ENCODE assay signal across 30 cellular contexts in the genomic region with DNA sequence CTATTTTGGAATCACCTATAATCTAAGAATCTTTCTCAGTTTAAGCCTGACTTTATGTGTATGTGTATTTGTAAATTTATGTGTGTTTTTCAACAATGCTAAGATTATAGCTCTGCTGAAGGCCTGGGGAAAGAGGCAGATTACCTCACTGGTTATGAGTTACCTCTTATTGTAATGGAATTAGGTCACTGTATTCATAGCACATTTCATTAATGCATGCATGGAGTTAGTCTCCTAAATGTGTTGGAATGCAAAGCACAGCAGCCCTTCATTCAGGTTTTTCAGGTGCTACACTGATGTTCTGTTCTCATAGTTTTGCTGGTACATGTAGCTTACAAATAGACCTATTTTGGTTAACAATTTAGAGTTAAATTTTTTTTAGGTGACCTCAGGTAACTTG. TPM values are rescaled to one million over a fixed set of nuclear protein-coding genes. Genes with fewer than 3 reads are reported as not detected.
DNase-seq lines count a peak whose midpoint lies in the region; ATAC-seq and TF ChIP-seq lines count a peak whose summit lies in the region.
"Had no signal": no experiment of that assay in that cellular context is flagged by ENCODE, and none has a peak within 500 bp of the region (broad histone marks: within the 10 kb centered on the region; RNA-seq: fewer than 3 reads in every experiment).

No MANE protein-coding gene starts in this region.

- H3K27me3 Mint-ChIP-seq in endothelial cell (ENCODE audit: unreplicated experiment), result peaks cover 4% of the 10 kb centered on the region
- H3K27me3 Mint-ChIP-seq: activated naive CD4-positive, alpha-beta T cell treated with anti-CD3 and anti-CD28 coated beads, Interleukin-2, amount 10 ng/mL, durations not matched to agents 7 days and 5 days had no signal

- H3K4me1 Mint-ChIP-seq in endothelial cell (ENCODE audit: unreplicated experiment), result peaks cover 10% of the 10 kb centered on the region

- H3K9me2 ChIP-seq in GM23248 (ENCODE audit: insufficient read depth), result no peaks in the 10 kb centered on the region

- H2AFZ ChIP-seq in GM23248, result no peak overlapping the region

- H3K4me3 ChIP-seq in GM23248 (no peak overlapping the region), HAP-1 (no peak overlapping the region)
- H3K4me3 ChIP-seq: BLaER1 treated with 17β-estradiol and CSF1 and Interleukin-3, amounts not matched to agents 10 nM and 100 nM; SK-N-MC; stomach; tibial artery had no signal

- H3K27me3 ChIP-seq in GM23248 (replicated peaks; ENCODE audit: insufficient read depth), result no peaks in the 10 kb centered on the region
- no peaks in the 10 kb centered on the region for H3K27me3 ChIP-seq in HAP-1 (ENCODE audit: low read depth)
- H3K27me3 ChIP-seq: BLaER1 treated with 17β-estradiol and CSF1 and Interleukin-3, amounts not matched to agents 10 nM and 100 nM; stomach; tibial artery had no signal

- H3K9me3 ChIP-seq in GM23248 (ENCODE audit: low read depth), result no peaks in the 10 kb centered on the region
- no peaks in the 10 kb centered on the region for H3K9me3 ChIP-seq in HAP-1
- H3K9me3 ChIP-seq: BLaER1 treated with 17β-estradiol and CSF1 and Interleukin-3, amounts not matched to agents 10 nM and 100 nM; stomach; tibial artery had no signal

- no peak overlapping the region for H3K9ac ChIP-seq in GM23248
- H3K9ac ChIP-seq: BLaER1 treated with 17β-estradiol and CSF1 and Interleukin-3, amounts not matched to agents 10 nM and 100 nM; KMS-11 had no signal

- H3K4me2 ChIP-seq in GM23248 (ENCODE audit: unreplicated experiment), result no peak overlapping the region
- H3K4me2 ChIP-seq: BLaER1 treated with 17β-estradiol and CSF1 and Interleukin-3, amounts not matched to agents 10 nM and 100 nM had no signal

- H3K36me3 ChIP-seq in GM23248 (ENCODE audit: low read depth) (no peaks in the 10 kb centered on the region), HAP-1 (replicated peaks) (no peaks in the 10 kb centered on the region)
- H3K36me3 ChIP-seq: BLaER1 treated with 17β-estradiol and CSF1 and Interleukin-3, amounts not matched to agents 10 nM and 100 nM; stomach; tibial artery had no signal

- H3K9me3 Mint-ChIP-seq in endothelial cell (ENCODE audit: unreplicated experiment), result no peaks in the 10 kb centered on the region
- H3K9me3 Mint-ChIP-seq: activated naive CD4-positive, alpha-beta T cell treated with anti-CD3 and anti-CD28 coated beads, Interleukin-2, amount 10 ng/mL, durations not matched to agents 7 days and 5 days; HFFc6; T-helper 1 cell treated with Interleukin-12 subunit alpha and Interleukin-12 subunit beta and Interleukin-4 antibody, amounts not matched to agents 30 μg/mL and 1 μg/mL, for 36 hours had no signal

- no peaks in the 10 kb centered on the region for H3K79me2 ChIP-seq in GM23248 (ENCODE audit: insufficient read depth)

- H3K4me1 ChIP-seq in GM23248 (ENCODE audit: insufficient read depth) (peaks cover 52% of the 10 kb centered on the region), HAP-1 (peaks cover 10% of the 10 kb centered on the region)

- DNase-seq in GM23248, result peak; percentile 45
- peak; percentile 15 to 71 for DNase-seq in HAP-1 (ENCODE audit: low spot score in 2 of 2)
- peak; percentile 28 for DNase-seq in astrocyte of the hippocampus (ENCODE audit: low read depth, low spot score)
- peak; percentile 62 for DNase-seq in kidney tubule cell (ENCODE audit: low spot score)
- no peak for DNase-seq in endothelial cell (ENCODE audit: low spot score)
- DNase-seq: activated CD4-positive, CD25-positive, alpha-beta regulatory T cell treated with anti-CD3 and anti-CD28 coated beads, Interleukin-2, amount 50 U/mL, for 72 hours; activated CD8-positive, alpha-beta memory T cell treated with anti-CD3 and anti-CD28 coated beads for 24 hours; activated naive CD4-positive, alpha-beta T cell treated with anti-CD3 and anti-CD28 coated beads, Interleukin-2, amount 10 ng/mL, durations not matched to agents 7 days and 5 days; cortex of kidney; DMS79; GDM1; HFFc6; naive thymus-derived CD8-positive, alpha-beta T cell; NCI-H1436; NCI-H2081 treated with DMSO at 0.1 percent for 48 hours; NCI-H446; NCI-H82; occipital lobe; stomach; tibial artery had no signal

- H3K27ac Mint-ChIP-seq in endothelial cell (ENCODE audit: unreplicated experiment), result no peak overlapping the region
- H3K27ac Mint-ChIP-seq: activated naive CD4-positive, alpha-beta T cell treated with anti-CD3 and anti-CD28 coated beads, Interleukin-2, amount 10 ng/mL, durations not matched to agents 7 days and 5 days; HFFc6; naive thymus-derived CD8-positive, alpha-beta T cell; T-helper 1 cell treated with Interleukin-12 subunit alpha and Interleukin-12 subunit beta and Interleukin-4 antibody, amounts not matched to agents 30 μg/mL and 1 μg/mL, for 36 hours had no signal

- H4K20me1 ChIP-seq in GM23248 (ENCODE audit: insufficient read depth), result no peaks in the 10 kb centered on the region
- H4K20me1 ChIP-seq: BLaER1 treated with 17β-estradiol and CSF1 and Interleukin-3, amounts not matched to agents 10 nM and 100 nM had no signal

- H3K4me3 Mint-ChIP-seq in endothelial cell (ENCODE audit: unreplicated experiment), result no peak overlapping the region
- H3K4me3 Mint-ChIP-seq: activated naive CD4-positive, alpha-beta T cell treated with anti-CD3 and anti-CD28 coated beads, Interleukin-2, amount 10 ng/mL, durations not matched to agents 7 days and 5 days; HFFc6; naive thymus-derived CD8-positive, alpha-beta T cell; T-helper 1 cell treated with Interleukin-12 subunit alpha and Interleukin-12 subunit beta and Interleukin-4 antibody, amounts not matched to agents 30 μg/mL and 1 μg/mL, for 36 hours had no signal

- in situ Hi-C loops in GM23248 (cut with MboI) (no loop called here), HAP-1 (cut with MboI; ENCODE audit: low sequenced_read_pairs) (no loop called here)

- peaks cover 26% of the 10 kb centered on the region for H3F3A ChIP-seq in GM23248 (ENCODE audit: insufficient read depth)

- no peak for TF ChIP-seq CTCF in endothelial cell (IDR thresholded peaks at IDR 0.05; ENCODE audit: unreplicated experiment)

- H3K27ac ChIP-seq in GM23248, result no peak overlapping the region
- H3K27ac ChIP-seq: BLaER1 treated with 17β-estradiol and CSF1 and Interleukin-3, amounts not matched to agents 10 nM and 100 nM; KMS-11; SK-N-MC; stomach; tibial artery had no signal

- ATAC-seq in HG02840 (IDR thresholded peaks at IDR 0.05; ENCODE audit: low FRiP score, unreplicated experiment) (no peak), HG03378 (IDR thresholded peaks at IDR 0.05; ENCODE audit: unreplicated experiment) (no peak)
- ATAC-seq: naive thymus-derived CD8-positive, alpha-beta T cell had no signal

- H3K36me3 Mint-ChIP-seq in endothelial cell (ENCODE audit: low read depth, unreplicated experiment), result peaks cover 4% of the 10 kb centered on the region
- H3K36me3 Mint-ChIP-seq: activated naive CD4-positive, alpha-beta T cell treated with anti-CD3 and anti-CD28 coated beads, Interleukin-2, amount 10 ng/mL, durations not matched to agents 7 days and 5 days; naive thymus-derived CD8-positive, alpha-beta T cell had no signal

RNA-seq across cellular contexts. Expression of gene GPR87, which starts 9.5 kb away (rescaled TPM):
- 0.22 TPM in 1 of 2 replicates, not detected in the other for total RNA-seq in GM23248 (2014; rRNA removed; shearing (Covaris generic))
- not detected in 2 replicates for polyA plus RNA-seq in GM23248 (2016; fragmentation: Nextera tagmentation; extraction: Ambion mirVana)
- 2.0 TPM for total RNA-seq in endothelial cell (ENCODE audit: unreplicated experiment)
- total RNA-seq: cardiac septum; HFFc6; liver; naive thymus-derived CD8-positive, alpha-beta T cell; occipital lobe had no signal
- polyA plus RNA-seq: liver; naive thymus-derived CD8-positive, alpha-beta T cell had no signal

RNA-seq across cellular contexts. Expression of gene P2RY13, which starts 22.2 kb away (rescaled TPM):
- not detected in 2 replicates for total RNA-seq in GM23248 (2014; rRNA removed; shearing (Covaris generic))
- not detected in 2 replicates for polyA plus RNA-seq in GM23248 (2016; fragmentation: Nextera tagmentation; extraction: Ambion mirVana)
- total RNA-seq in endothelial cell (ENCODE audit: unreplicated experiment), result not detected
- total RNA-seq: fibroblast of lung; HFFc6; naive thymus-derived CD8-positive, alpha-beta T cell; pulmonary artery endothelial cell had no signal

RNA-seq across cellular contexts. Expression of gene P2RY14, which starts 28.8 kb away (rescaled TPM):
- total RNA-seq in GM23248 (2014; rRNA removed; shearing (Covaris generic)), result not detected in 2 replicates
- not detected in 2 replicates for polyA plus RNA-seq in GM23248 (2016; fragmentation: Nextera tagmentation; extraction: Ambion mirVana)
- total RNA-seq in endothelial cell (ENCODE audit: unreplicated experiment), result 0.21 TPM
- total RNA-seq: fibroblast of lung, HFFc6, pulmonary artery endothelial cell had no signal
- polyA plus RNA-seq: naive thymus-derived CD8-positive, alpha-beta T cell had no signal
